ENCODE assay signal across 1 cellular context in the genomic region with DNA sequence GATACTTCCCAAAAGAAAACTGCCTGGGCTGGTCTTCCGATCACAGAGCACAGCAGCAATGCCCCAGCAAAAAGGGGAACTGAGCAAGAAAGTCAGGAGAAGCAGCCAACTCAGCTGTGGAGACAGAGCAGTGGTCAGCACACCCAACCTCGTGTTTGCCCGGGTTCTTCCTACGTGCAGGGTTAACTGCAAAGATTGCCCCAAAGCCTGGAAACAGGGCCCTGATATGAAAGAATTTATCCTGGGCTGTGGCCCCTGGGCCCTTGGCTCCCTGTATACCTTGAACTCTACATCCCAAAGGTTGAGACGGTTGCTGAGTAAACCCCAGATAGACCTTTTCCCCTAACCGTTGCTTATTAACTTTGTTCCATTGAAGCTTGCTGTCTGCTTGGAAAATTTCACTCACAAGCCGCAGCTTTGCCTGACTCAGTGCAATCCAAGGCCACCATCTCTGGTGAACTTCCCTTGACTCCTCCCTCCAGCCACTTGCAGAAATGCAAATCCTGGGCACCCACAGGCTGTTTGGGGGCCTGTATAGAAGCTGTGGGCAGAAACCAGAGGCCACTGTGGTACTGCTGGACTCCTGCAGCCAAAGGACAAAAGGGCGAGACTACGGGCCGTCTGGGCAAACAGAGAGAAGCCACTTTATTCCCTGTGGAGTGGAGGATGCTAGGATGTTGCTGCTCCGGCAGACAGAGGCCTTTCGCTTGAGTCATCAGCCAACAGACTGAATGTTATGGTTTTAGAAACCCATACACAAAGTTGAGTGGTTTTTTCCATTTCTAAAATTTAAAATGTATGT.
TF ChIP-seq lines count a peak whose summit lies in the region.

No MANE protein-coding gene starts in this region.

TF ChIP-seq in HepG2, 621 proteins besides CTCF, POLR2A, EP300 and RAD21 (continued from another document):
- TF ChIP-seq PRDM15 (CRISPR knock-in tag; IDR thresholded peaks at IDR 0.05), result no peak
- peak; percentile 36; the same call in 1 of the 2 replicates for TF ChIP-seq RFXAP (CRISPR knock-in tag; IDR thresholded peaks at IDR 0.05; ENCODE audit: borderline replicate concordance)
- no peak for TF ChIP-seq ZNF598 (CRISPR knock-in tag; IDR thresholded peaks at IDR 0.05; ENCODE audit: borderline replicate concordance)
- TF ChIP-seq ZFP36 (IDR thresholded peaks at IDR 0.05; ENCODE audit: borderline replicate concordance, low read depth, low read length, partially characterized antibody), result no peak
- no peak for TF ChIP-seq SYNCRIP (IDR thresholded peaks at IDR 0.05; ENCODE audit: insufficient read depth, low read depth, low read length)
- TF ChIP-seq MBNL3 (CRISPR knock-in tag; conservative IDR thresholded peaks at IDR 0.05), result no peak
- no peak for TF ChIP-seq ZNF558 (CRISPR knock-in tag; IDR thresholded peaks at IDR 0.05; ENCODE audit: borderline replicate concordance)
- TF ChIP-seq ZNF275 (CRISPR knock-in tag; IDR thresholded peaks at IDR 0.05; ENCODE audit: borderline replicate concordance), result no peak; the same call in 1 of the 2 replicates
- no peak for TF ChIP-seq MBD4 (IDR thresholded peaks at IDR 0.05; ENCODE audit: borderline replicate concordance, low read length)
- 0 out of 2 replicates have a peak, but pooled peaks have one; percentile 16 for TF ChIP-seq ESRRA (CRISPR knock-in tag; IDR thresholded peaks at IDR 0.05; ENCODE audit: low read depth)
- peak; percentile 80; the same call in 1 of the 2 replicates for TF ChIP-seq MEIS1 (CRISPR knock-in tag; IDR thresholded peaks at IDR 0.05; ENCODE audit: borderline replicate concordance)
- 0 out of 2 replicates have a peak, but pooled peaks have one; percentile 16 for TF ChIP-seq ZNF12 (CRISPR knock-in tag; IDR thresholded peaks at IDR 0.05)
- no peak for TF ChIP-seq LCORL (IDR thresholded peaks at IDR 0.05)
- peak; percentile 36; the same call in 1 of the 2 replicates for TF ChIP-seq LCORL (CRISPR knock-in tag; IDR thresholded peaks at IDR 0.05)
- TF ChIP-seq, protein P1, sequence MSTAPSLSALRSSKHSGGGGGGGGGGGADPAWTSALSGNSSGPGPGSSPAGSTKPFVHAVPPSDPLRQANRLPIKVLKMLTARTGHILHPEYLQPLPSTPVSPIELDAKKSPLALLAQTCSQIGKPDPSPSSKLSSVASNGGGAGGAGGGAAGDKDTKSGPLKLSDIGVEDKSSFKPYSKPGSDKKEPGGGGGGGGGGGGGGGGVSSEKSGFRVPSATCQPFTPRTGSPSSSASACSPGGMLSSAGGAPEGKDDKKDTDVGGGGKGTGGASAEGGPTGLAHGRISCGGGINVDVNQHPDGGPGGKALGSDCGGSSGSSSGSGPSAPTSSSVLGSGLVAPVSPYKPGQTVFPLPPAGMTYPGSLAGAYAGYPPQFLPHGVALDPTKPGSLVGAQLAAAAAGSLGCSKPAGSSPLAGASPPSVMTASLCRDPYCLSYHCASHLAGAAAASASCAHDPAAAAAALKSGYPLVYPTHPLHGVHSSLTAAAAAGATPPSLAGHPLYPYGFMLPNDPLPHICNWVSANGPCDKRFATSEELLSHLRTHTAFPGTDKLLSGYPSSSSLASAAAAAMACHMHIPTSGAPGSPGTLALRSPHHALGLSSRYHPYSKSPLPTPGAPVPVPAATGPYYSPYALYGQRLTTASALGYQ (CRISPR knock-in tag; IDR thresholded peaks at IDR 0.05), result 0 out of 2 replicates have a peak, but pooled peaks have one; percentile 26
- peak; percentile 66; the same call in 1 of the 2 replicates for TF ChIP-seq ZNF292 (CRISPR knock-in tag; IDR thresholded peaks at IDR 0.05; ENCODE audit: borderline replicate concordance, low read depth)
- TF ChIP-seq, protein P2, sequence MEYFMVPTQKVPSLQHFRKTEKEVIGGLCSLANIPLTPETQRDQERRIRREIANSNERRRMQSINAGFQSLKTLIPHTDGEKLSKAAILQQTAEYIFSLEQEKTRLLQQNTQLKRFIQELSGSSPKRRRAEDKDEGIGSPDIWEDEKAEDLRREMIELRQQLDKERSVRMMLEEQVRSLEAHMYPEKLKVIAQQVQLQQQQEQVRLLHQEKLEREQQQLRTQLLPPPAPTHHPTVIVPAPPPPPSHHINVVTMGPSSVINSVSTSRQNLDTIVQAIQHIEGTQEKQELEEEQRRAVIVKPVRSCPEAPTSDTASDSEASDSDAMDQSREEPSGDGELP (IDR thresholded peaks at IDR 0.05; ENCODE audit: borderline replicate concordance, low read depth), result no peak
- TF ChIP-seq ZNF75D (CRISPR knock-in tag; IDR thresholded peaks at IDR 0.05; ENCODE audit: borderline replicate concordance), result no peak
- 0 out of 2 replicates have a peak, but pooled peaks have one; percentile 9 for TF ChIP-seq ZNF670 (CRISPR knock-in tag; IDR thresholded peaks at IDR 0.05; ENCODE audit: borderline replicate concordance)
- no peak for TF ChIP-seq HNRNPH1 (optimal IDR thresholded peaks at IDR 0.05; ENCODE audit: low read depth, low read length)
- peak; percentile 77 for TF ChIP-seq NCOA2 (CRISPR knock-in tag; IDR thresholded peaks at IDR 0.05)
- TF ChIP-seq, protein P3, sequence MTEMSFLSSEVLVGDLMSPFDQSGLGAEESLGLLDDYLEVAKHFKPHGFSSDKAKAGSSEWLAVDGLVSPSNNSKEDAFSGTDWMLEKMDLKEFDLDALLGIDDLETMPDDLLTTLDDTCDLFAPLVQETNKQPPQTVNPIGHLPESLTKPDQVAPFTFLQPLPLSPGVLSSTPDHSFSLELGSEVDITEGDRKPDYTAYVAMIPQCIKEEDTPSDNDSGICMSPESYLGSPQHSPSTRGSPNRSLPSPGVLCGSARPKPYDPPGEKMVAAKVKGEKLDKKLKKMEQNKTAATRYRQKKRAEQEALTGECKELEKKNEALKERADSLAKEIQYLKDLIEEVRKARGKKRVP (CRISPR knock-in tag; IDR thresholded peaks at IDR 0.05), result no peak
- TF ChIP-seq, protein P4, sequence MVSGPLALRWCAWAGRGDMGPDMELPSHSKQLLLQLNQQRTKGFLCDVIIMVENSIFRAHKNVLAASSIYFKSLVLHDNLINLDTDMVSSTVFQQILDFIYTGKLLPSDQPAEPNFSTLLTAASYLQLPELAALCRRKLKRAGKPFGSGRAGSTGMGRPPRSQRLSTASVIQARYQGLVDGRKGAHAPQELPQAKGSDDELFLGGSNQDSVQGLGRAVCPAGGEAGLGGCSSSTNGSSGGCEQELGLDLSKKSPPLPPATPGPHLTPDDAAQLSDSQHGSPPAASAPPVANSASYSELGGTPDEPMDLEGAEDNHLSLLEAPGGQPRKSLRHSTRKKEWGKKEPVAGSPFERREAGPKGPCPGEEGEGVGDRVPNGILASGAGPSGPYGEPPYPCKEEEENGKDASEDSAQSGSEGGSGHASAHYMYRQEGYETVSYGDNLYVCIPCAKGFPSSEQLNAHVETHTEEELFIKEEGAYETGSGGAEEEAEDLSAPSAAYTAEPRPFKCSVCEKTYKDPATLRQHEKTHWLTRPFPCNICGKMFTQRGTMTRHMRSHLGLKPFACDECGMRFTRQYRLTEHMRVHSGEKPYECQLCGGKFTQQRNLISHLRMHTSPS (CRISPR knock-in tag; IDR thresholded peaks at IDR 0.05; ENCODE audit: low read depth), result peak; percentile 53; the same call in 1 of the 2 replicates
- TF ChIP-seq SKI (IDR thresholded peaks at IDR 0.05; ENCODE audit: partially characterized antibody), result peak; percentile 97
- peak; percentile 48 for TF ChIP-seq MAFF (IDR thresholded peaks at IDR 0.05; ENCODE audit: low read depth, low read length)
- no peak for TF ChIP-seq ZNF251 (CRISPR knock-in tag; IDR thresholded peaks at IDR 0.05)
- peak; percentile 15; the same call in 1 of the 2 replicates for TF ChIP-seq NCOR1 (IDR thresholded peaks at IDR 0.05; ENCODE audit: borderline replicate concordance, low read length)
- no peak for TF ChIP-seq AFF4 (CRISPR knock-in tag; IDR thresholded peaks at IDR 0.05)
- TF ChIP-seq GABPB1 (CRISPR knock-in tag; IDR thresholded peaks at IDR 0.05), result 0 out of 2 replicates have a peak, but pooled peaks have one; percentile 14
- TF ChIP-seq JUN (CRISPR knock-in tag; IDR thresholded peaks at IDR 0.05), result peak; percentile 80; the same call in 1 of the 2 replicates
- TF ChIP-seq, protein P5, sequence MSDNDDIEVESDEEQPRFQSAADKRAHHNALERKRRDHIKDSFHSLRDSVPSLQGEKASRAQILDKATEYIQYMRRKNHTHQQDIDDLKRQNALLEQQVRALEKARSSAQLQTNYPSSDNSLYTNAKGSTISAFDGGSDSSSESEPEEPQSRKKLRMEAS (IDR thresholded peaks at IDR 0.05), result peak; percentile 18; the same call in 1 of the 2 replicates
- TF ChIP-seq ZUFSP (CRISPR knock-in tag; IDR thresholded peaks at IDR 0.05; ENCODE audit: borderline replicate concordance), result no peak
